ENCODE assay signal across 1 cellular context in genomic region chr1:112614460-112615065, GRCh38.
TF ChIP-seq lines count a peak whose summit lies in the region.

No MANE protein-coding gene starts in this region.

TF ChIP-seq in GM23338, 12 proteins besides CTCF, POLR2A, EP300 and RAD21 (continued from another document):
- TF ChIP-seq, protein P1, sequence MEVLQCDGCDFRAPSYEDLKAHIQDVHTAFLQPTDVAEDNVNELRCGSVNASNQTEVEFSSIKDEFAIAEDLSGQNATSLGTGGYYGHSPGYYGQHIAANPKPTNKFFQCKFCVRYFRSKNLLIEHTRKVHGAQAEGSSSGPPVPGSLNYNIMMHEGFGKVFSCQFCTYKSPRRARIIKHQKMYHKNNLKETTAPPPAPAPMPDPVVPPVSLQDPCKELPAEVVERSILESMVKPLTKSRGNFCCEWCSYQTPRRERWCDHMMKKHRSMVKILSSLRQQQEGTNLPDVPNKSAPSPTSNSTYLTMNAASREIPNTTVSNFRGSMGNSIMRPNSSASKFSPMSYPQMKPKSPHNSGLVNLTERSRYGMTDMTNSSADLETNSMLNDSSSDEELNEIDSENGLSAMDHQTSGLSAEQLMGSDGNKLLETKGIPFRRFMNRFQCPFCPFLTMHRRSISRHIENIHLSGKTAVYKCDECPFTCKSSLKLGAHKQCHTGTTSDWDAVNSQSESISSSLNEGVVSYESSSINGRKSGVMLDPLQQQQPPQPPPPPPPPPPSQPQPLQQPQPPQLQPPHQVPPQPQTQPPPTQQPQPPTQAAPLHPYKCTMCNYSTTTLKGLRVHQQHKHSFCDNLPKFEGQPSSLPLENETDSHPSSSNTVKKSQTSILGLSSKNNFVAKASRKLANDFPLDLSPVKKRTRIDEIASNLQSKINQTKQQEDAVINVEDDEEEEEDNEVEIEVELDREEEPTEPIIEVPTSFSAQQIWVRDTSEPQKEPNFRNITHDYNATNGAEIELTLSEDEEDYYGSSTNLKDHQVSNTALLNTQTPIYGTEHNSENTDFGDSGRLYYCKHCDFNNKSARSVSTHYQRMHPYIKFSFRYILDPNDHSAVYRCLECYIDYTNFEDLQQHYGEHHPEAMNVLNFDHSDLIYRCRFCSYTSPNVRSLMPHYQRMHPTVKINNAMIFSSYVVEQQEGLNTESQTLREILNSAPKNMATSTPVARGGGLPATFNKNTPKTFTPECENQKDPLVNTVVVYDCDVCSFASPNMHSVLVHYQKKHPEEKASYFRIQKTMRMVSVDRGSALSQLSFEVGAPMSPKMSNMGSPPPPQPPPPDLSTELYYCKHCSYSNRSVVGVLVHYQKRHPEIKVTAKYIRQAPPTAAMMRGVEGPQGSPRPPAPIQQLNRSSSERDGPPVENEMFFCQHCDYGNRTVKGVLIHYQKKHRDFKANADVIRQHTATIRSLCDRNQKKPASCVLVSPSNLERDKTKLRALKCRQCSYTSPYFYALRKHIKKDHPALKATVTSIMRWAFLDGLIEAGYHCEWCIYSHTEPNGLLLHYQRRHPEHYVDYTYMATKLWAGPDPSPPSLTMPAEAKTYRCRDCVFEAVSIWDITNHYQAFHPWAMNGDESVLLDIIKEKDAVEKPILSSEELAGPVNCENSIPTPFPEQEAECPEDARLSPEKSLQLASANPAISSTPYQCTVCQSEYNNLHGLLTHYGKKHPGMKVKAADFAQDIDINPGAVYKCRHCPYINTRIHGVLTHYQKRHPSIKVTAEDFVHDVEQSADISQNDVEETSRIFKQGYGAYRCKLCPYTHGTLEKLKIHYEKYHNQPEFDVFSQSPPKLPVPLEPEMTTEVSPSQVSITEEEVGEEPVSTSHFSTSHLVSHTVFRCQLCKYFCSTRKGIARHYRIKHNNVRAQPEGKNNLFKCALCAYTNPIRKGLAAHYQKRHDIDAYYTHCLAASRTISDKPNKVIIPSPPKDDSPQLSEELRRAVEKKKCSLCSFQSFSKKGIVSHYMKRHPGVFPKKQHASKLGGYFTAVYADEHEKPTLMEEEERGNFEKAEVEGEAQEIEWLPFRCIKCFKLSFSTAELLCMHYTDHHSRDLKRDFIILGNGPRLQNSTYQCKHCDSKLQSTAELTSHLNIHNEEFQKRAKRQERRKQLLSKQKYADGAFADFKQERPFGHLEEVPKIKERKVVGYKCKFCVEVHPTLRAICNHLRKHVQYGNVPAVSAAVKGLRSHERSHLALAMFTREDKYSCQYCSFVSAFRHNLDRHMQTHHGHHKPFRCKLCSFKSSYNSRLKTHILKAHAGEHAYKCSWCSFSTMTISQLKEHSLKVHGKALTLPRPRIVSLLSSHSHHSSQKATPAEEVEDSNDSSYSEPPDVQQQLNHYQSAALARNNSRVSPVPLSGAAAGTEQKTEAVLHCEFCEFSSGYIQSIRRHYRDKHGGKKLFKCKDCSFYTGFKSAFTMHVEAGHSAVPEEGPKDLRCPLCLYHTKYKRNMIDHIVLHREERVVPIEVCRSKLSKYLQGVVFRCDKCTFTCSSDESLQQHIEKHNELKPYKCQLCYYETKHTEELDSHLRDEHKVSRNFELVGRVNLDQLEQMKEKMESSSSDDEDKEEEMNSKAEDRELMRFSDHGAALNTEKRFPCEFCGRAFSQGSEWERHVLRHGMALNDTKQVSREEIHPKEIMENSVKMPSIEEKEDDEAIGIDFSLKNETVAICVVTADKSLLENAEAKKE (CRISPR knock-in tag; IDR thresholded peaks at IDR 0.05), result no peak
- TF ChIP-seq JUNB (IDR thresholded peaks at IDR 0.05; ENCODE audit: unreplicated experiment), result no peak
- no peak for TF ChIP-seq POLR2AphosphoS5 (IDR thresholded peaks at IDR 0.05; ENCODE audit: low read depth)
- TF ChIP-seq EZH2phosphoT487 (IDR thresholded peaks at IDR 0.05; ENCODE audit: unreplicated experiment), result no peak
